ENCODE assay signal across 1 cellular context in genomic region chr3:182094321-182094720, GRCh38.
TF ChIP-seq lines count a peak whose summit lies in the region.

No MANE protein-coding gene starts in this region.

TF ChIP-seq in HepG2, 621 proteins besides CTCF, POLR2A, EP300 and RAD21 (continued from another document):
- TF ChIP-seq ZNF407 (CRISPR knock-in tag; IDR thresholded peaks at IDR 0.05; ENCODE audit: not compliant biosample characterization): no peak
TF ChIP-seq in HepG2: peak in this region for 1.
